Comparison of ENCODE assay signal across 10 cellular contexts in genomic region chr1:41102208-41102607, GRCh38.
DNase-seq lines count a peak whose midpoint lies in the region; ATAC-seq, FAIRE-seq and TF ChIP-seq lines count a peak whose summit lies in the region.
"Had no signal": no experiment of that assay in that cellular context is flagged by ENCODE, and none has a peak within 500 bp of the region (broad histone marks: within the 10 kb centered on the region; RNA-seq: fewer than 3 reads in every experiment).

No MANE protein-coding gene starts in this region.

- no peaks in the 10 kb centered on the region for H3K9me3 Mint-ChIP-seq in effector memory CD8-positive, alpha-beta T cell

- H3K4me1 Mint-ChIP-seq in effector memory CD8-positive, alpha-beta T cell (ENCODE audit: low read depth in 2 of 2), result no peaks in the 10 kb centered on the region

- no peak overlapping the region for H3K4me3 Mint-ChIP-seq in effector memory CD8-positive, alpha-beta T cell

- ATAC-seq in effector memory CD8-positive, alpha-beta T cell (replicated peaks), result no peak

- no peaks in the 10 kb centered on the region for H3K27me3 Mint-ChIP-seq in effector memory CD8-positive, alpha-beta T cell

- no peak for FAIRE-seq in GM12891 (lab: Jason Lieb, UNC)

- no peaks in the 10 kb centered on the region for H3K36me3 ChIP-seq in adipocyte (ENCODE audit: control insufficient read depth, insufficient read depth, low read length, severe bottlenecking)

- no peak overlapping the region for H3K27ac Mint-ChIP-seq in effector memory CD8-positive, alpha-beta T cell

- DNase-seq in ELR (ENCODE audit: low read depth) (peak; percentile 27), adipocyte (ENCODE audit: low read depth) (peak; percentile 96), cardiac septum (ENCODE audit: low spot score) (peak; percentile 91), skeletal muscle cell (ENCODE audit: low read depth) (peak; percentile 93), midbrain (lab: John Stamatoyannopoulos, UW) (no peak), GM12891 (ENCODE audit: insufficient read length, low spot score) (no peak), NCI-H524 treated with DMSO at 0.1 percent for 48 hours (lab: John Stamatoyannopoulos, UW) (no peak)
- DNase-seq in effector memory CD8-positive, alpha-beta T cell, result no peak
- DNase-seq: activated effector memory CD4-positive, alpha-beta T cell treated with Interleukin-2 at 50 U/mL for 16 hours had no signal

- no peaks in the 10 kb centered on the region for H3K27me3 ChIP-seq in adipocyte (replicated peaks; ENCODE audit: control insufficient read depth, insufficient read depth, low read length)

- no peak overlapping the region for H3K9ac ChIP-seq in adipocyte (ENCODE audit: low read length)
- H3K9ac ChIP-seq: parathyroid adenoma had no signal

- no peak for TF ChIP-seq POLR2A in GM12891 (IDR thresholded peaks at IDR 0.05; ENCODE audit: low read depth, low read length)

- peaks cover 21% of the 10 kb centered on the region for H3K4me1 ChIP-seq in adipocyte (ENCODE audit: control insufficient read depth, insufficient read depth, low read length)
- H3K4me1 ChIP-seq: parathyroid adenoma had no signal

- no peaks in the 10 kb centered on the region for H3K36me3 Mint-ChIP-seq in effector memory CD8-positive, alpha-beta T cell (ENCODE audit: insufficient read depth)

- no peaks in the 10 kb centered on the region for H3K9me3 ChIP-seq in adipocyte (ENCODE audit: control insufficient read depth, low read length)

- intact Hi-C loops in cardiac septum (cut with DNase I), result loop anchor here (2.0 to 5.0 kb wide), 3 partner anchors 57 to 140 kb away; partner anchors contain the start of gene SCMH1

- H3K4me3 ChIP-seq in adipocyte (ENCODE audit: low read length) (peak overlapping the region; percentile 12), skeletal muscle cell (ENCODE audit: low read depth, low read length) (no peak overlapping the region)

TF ChIP-seq in GM12891, 5 proteins besides CTCF, POLR2A, EP300 and RAD21:
- no peak for TF ChIP-seq PAX5 (IDR thresholded peaks at IDR 0.05; ENCODE audit: insufficient read depth, low read length, severe bottlenecking)
- TF ChIP-seq TAF1 (IDR thresholded peaks at IDR 0.05; ENCODE audit: low read depth, low read length), result no peak
- TF ChIP-seq POU2F2 (IDR thresholded peaks at IDR 0.05; ENCODE audit: low read depth, low read length), result no peak

Comparison
In these comparisons a context has a peak if more than half of its experiments do, and no peak if none do; other contexts are left out.
1. DNase-seq: peak in ELR (single experiment), adipocyte (single experiment), cardiac septum (single experiment) and skeletal muscle cell (single experiment); none in midbrain (single experiment), GM12891 (single experiment), NCI-H524 treated with DMSO at 0.1 percent for 48 hours (single experiment) and effector memory CD8-positive, alpha-beta T cell (0 of 3).